In the genomic region with DNA sequence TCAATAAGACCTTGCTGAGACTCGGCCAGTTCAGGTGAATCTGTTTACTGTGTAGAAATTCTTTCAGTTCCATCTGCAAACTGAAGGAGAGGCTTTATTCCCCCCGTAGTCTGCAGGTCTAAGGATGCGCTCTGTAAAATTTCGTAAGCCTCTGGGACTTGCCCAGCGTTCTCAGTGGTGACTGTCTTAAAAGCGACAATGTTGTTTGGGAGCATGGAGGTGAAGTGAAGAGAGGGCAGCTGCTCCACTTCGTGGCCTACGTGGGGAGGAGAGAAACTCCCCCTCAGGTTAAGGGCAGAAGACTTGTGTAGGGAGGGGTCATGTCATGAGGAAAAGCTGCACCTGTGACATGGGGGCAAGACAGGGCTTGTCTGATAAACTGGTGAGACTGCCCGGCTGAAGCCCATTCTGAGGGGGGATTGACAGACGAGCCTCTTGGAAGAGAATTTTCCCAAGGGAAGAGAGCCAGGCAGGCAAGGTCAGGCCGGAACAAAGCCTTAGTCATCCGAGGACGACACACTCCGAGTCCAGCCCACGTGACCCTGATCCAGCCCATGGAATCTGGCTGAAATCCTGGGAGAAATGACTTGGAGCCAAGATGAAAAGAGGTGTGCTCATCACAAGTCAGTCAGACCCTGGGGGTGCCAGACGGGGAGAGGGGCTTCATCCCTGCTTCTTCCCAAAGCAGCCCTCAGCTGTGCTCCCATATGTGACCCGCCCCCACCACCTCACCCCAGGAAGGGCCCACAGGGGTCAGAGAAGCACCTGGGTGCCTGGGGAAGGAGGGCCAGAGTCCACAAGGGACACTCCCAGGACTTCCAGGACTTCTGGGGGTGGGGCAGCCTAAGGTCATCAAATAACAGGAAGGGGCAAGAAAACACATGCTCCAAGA, we compare ENCODE assay signal across 1 cellular context.
TF ChIP-seq lines count a peak whose summit lies in the region.

No MANE protein-coding gene starts in this region.

TF ChIP-seq in GM23338, 12 proteins besides CTCF, POLR2A, EP300 and RAD21:
- no peak for TF ChIP-seq JUNB (IDR thresholded peaks at IDR 0.05; ENCODE audit: unreplicated experiment)
- no peak for TF ChIP-seq POLR2AphosphoS5 (IDR thresholded peaks at IDR 0.05; ENCODE audit: low read depth)
- TF ChIP-seq EZH2 (IDR thresholded peaks at IDR 0.05; ENCODE audit: low read depth, unreplicated experiment) = no peak
- no peak for TF ChIP-seq ZNF114 (CRISPR knock-in tag; IDR thresholded peaks at IDR 0.05)
- TF ChIP-seq, protein P1, sequence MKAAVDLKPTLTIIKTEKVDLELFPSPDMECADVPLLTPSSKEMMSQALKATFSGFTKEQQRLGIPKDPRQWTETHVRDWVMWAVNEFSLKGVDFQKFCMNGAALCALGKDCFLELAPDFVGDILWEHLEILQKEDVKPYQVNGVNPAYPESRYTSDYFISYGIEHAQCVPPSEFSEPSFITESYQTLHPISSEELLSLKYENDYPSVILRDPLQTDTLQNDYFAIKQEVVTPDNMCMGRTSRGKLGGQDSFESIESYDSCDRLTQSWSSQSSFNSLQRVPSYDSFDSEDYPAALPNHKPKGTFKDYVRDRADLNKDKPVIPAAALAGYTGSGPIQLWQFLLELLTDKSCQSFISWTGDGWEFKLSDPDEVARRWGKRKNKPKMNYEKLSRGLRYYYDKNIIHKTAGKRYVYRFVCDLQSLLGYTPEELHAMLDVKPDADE (IDR thresholded peaks at IDR 0.05) = no peak
- TF ChIP-seq ZNF331 (CRISPR knock-in tag; IDR thresholded peaks at IDR 0.05; ENCODE audit: low read depth) = no peak
- TF ChIP-seq, protein P2, sequence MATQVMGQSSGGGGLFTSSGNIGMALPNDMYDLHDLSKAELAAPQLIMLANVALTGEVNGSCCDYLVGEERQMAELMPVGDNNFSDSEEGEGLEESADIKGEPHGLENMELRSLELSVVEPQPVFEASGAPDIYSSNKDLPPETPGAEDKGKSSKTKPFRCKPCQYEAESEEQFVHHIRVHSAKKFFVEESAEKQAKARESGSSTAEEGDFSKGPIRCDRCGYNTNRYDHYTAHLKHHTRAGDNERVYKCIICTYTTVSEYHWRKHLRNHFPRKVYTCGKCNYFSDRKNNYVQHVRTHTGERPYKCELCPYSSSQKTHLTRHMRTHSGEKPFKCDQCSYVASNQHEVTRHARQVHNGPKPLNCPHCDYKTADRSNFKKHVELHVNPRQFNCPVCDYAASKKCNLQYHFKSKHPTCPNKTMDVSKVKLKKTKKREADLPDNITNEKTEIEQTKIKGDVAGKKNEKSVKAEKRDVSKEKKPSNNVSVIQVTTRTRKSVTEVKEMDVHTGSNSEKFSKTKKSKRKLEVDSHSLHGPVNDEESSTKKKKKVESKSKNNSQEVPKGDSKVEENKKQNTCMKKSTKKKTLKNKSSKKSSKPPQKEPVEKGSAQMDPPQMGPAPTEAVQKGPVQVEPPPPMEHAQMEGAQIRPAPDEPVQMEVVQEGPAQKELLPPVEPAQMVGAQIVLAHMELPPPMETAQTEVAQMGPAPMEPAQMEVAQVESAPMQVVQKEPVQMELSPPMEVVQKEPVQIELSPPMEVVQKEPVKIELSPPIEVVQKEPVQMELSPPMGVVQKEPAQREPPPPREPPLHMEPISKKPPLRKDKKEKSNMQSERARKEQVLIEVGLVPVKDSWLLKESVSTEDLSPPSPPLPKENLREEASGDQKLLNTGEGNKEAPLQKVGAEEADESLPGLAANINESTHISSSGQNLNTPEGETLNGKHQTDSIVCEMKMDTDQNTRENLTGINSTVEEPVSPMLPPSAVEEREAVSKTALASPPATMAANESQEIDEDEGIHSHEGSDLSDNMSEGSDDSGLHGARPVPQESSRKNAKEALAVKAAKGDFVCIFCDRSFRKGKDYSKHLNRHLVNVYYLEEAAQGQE (IDR thresholded peaks at IDR 0.05; ENCODE audit: unreplicated experiment) = no peak
- TF ChIP-seq, protein P3, sequence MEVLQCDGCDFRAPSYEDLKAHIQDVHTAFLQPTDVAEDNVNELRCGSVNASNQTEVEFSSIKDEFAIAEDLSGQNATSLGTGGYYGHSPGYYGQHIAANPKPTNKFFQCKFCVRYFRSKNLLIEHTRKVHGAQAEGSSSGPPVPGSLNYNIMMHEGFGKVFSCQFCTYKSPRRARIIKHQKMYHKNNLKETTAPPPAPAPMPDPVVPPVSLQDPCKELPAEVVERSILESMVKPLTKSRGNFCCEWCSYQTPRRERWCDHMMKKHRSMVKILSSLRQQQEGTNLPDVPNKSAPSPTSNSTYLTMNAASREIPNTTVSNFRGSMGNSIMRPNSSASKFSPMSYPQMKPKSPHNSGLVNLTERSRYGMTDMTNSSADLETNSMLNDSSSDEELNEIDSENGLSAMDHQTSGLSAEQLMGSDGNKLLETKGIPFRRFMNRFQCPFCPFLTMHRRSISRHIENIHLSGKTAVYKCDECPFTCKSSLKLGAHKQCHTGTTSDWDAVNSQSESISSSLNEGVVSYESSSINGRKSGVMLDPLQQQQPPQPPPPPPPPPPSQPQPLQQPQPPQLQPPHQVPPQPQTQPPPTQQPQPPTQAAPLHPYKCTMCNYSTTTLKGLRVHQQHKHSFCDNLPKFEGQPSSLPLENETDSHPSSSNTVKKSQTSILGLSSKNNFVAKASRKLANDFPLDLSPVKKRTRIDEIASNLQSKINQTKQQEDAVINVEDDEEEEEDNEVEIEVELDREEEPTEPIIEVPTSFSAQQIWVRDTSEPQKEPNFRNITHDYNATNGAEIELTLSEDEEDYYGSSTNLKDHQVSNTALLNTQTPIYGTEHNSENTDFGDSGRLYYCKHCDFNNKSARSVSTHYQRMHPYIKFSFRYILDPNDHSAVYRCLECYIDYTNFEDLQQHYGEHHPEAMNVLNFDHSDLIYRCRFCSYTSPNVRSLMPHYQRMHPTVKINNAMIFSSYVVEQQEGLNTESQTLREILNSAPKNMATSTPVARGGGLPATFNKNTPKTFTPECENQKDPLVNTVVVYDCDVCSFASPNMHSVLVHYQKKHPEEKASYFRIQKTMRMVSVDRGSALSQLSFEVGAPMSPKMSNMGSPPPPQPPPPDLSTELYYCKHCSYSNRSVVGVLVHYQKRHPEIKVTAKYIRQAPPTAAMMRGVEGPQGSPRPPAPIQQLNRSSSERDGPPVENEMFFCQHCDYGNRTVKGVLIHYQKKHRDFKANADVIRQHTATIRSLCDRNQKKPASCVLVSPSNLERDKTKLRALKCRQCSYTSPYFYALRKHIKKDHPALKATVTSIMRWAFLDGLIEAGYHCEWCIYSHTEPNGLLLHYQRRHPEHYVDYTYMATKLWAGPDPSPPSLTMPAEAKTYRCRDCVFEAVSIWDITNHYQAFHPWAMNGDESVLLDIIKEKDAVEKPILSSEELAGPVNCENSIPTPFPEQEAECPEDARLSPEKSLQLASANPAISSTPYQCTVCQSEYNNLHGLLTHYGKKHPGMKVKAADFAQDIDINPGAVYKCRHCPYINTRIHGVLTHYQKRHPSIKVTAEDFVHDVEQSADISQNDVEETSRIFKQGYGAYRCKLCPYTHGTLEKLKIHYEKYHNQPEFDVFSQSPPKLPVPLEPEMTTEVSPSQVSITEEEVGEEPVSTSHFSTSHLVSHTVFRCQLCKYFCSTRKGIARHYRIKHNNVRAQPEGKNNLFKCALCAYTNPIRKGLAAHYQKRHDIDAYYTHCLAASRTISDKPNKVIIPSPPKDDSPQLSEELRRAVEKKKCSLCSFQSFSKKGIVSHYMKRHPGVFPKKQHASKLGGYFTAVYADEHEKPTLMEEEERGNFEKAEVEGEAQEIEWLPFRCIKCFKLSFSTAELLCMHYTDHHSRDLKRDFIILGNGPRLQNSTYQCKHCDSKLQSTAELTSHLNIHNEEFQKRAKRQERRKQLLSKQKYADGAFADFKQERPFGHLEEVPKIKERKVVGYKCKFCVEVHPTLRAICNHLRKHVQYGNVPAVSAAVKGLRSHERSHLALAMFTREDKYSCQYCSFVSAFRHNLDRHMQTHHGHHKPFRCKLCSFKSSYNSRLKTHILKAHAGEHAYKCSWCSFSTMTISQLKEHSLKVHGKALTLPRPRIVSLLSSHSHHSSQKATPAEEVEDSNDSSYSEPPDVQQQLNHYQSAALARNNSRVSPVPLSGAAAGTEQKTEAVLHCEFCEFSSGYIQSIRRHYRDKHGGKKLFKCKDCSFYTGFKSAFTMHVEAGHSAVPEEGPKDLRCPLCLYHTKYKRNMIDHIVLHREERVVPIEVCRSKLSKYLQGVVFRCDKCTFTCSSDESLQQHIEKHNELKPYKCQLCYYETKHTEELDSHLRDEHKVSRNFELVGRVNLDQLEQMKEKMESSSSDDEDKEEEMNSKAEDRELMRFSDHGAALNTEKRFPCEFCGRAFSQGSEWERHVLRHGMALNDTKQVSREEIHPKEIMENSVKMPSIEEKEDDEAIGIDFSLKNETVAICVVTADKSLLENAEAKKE (CRISPR knock-in tag; IDR thresholded peaks at IDR 0.05) = no peak
- TF ChIP-seq CREB1 (CRISPR knock-in tag; IDR thresholded peaks at IDR 0.05; ENCODE audit: low read depth) = no peak
- TF ChIP-seq STAT1 (IDR thresholded peaks at IDR 0.05; ENCODE audit: unreplicated experiment) = no peak
- TF ChIP-seq EZH2phosphoT487 (IDR thresholded peaks at IDR 0.05; ENCODE audit: unreplicated experiment) = no peak
- TF ChIP-seq NANOG (IDR thresholded peaks at IDR 0.05; ENCODE audit: borderline replicate concordance) = no peak
